ENCODE assay signal across 8 cellular contexts in genomic region chr11:125164091-125164421, GRCh38. TPM values are rescaled to one million over a fixed set of nuclear protein-coding genes. Genes with fewer than 3 reads are reported as not detected.
DNase-seq lines count a peak whose midpoint lies in the region; ATAC-seq and TF ChIP-seq lines count a peak whose summit lies in the region.

No MANE protein-coding gene starts in this region.

- H3K4me3 ChIP-seq in choroid plexus epithelial cell (ENCODE audit: low read depth, low read length): peak overlapping the region; percentile 50

- peaks cover 10% of the 10 kb centered on the region for H3K4me1 Mint-ChIP-seq in stimulated activated naive CD8-positive, alpha-beta T cell treated with anti-CD3 and anti-CD28 coated beads, Interleukin-15, Interleukin-2, amounts not matched to agents 100 ng/mL and 50 ng/mL, for 24 hours (ENCODE audit: low read depth)
- H3K4me1 Mint-ChIP-seq in natural killer cell treated with Interleukin-12 subunit alpha and Interleukin-12 subunit beta and Interleukin-15 and Interleukin-18, amount 100 ng/mL, for 72 hours (ENCODE audit: low read depth in 2 of 2): peaks cover 10 to 13% of the 10 kb centered on the region in 2 donors

- peaks cover 63% of the 10 kb centered on the region for H3K27me3 Mint-ChIP-seq in stimulated activated naive CD8-positive, alpha-beta T cell treated with anti-CD3 and anti-CD28 coated beads, Interleukin-15, Interleukin-2, amounts not matched to agents 100 ng/mL and 50 ng/mL, for 24 hours
- H3K27me3 Mint-ChIP-seq in natural killer cell treated with Interleukin-12 subunit alpha and Interleukin-12 subunit beta and Interleukin-15 and Interleukin-18, amount 100 ng/mL, for 72 hours: peaks cover 57 to 81% of the 10 kb centered on the region in 2 donors

- no peak for TF ChIP-seq CTCF in choroid plexus epithelial cell (conservative IDR thresholded peaks at IDR 0.05; ENCODE audit: low read depth, low read length)

- H3K27ac Mint-ChIP-seq in stimulated activated naive CD8-positive, alpha-beta T cell treated with anti-CD3 and anti-CD28 coated beads, Interleukin-15, Interleukin-2, amounts not matched to agents 100 ng/mL and 50 ng/mL, for 24 hours: no peak overlapping the region
- H3K27ac Mint-ChIP-seq in natural killer cell treated with Interleukin-12 subunit alpha and Interleukin-12 subunit beta and Interleukin-15 and Interleukin-18, amount 100 ng/mL, for 72 hours: no peak overlapping the region

- no peaks in the 10 kb centered on the region for H3K36me3 Mint-ChIP-seq in stimulated activated naive CD8-positive, alpha-beta T cell treated with anti-CD3 and anti-CD28 coated beads, Interleukin-15, Interleukin-2, amounts not matched to agents 100 ng/mL and 50 ng/mL, for 24 hours (ENCODE audit: low read depth)
- no peaks in the 10 kb centered on the region for H3K36me3 Mint-ChIP-seq in natural killer cell treated with Interleukin-12 subunit alpha and Interleukin-12 subunit beta and Interleukin-15 and Interleukin-18, amount 100 ng/mL, for 72 hours

- ATAC-seq in stimulated activated naive CD8-positive, alpha-beta T cell treated with anti-CD3 and anti-CD28 coated beads, Interleukin-15, Interleukin-2, amounts not matched to agents 100 U/mL and 50 U/mL, for 24 hours: no peak
- no peak for ATAC-seq in natural killer cell treated with Interleukin-12 subunit alpha and Interleukin-12 subunit beta and Interleukin-15 and Interleukin-18, amount 100 ng/mL, for 72 hours

- no peaks in the 10 kb centered on the region for H3K9me3 Mint-ChIP-seq in stimulated activated naive CD8-positive, alpha-beta T cell treated with anti-CD3 and anti-CD28 coated beads, Interleukin-15, Interleukin-2, amounts not matched to agents 100 ng/mL and 50 ng/mL, for 24 hours
- H3K9me3 Mint-ChIP-seq in natural killer cell treated with Interleukin-12 subunit alpha and Interleukin-12 subunit beta and Interleukin-15 and Interleukin-18, amount 100 ng/mL, for 72 hours: no peaks in the 10 kb centered on the region

- peak overlapping the region; percentile 45 for H3K4me3 Mint-ChIP-seq in stimulated activated naive CD8-positive, alpha-beta T cell treated with anti-CD3 and anti-CD28 coated beads, Interleukin-15, Interleukin-2, amounts not matched to agents 100 ng/mL and 50 ng/mL, for 24 hours
- peak overlapping the region; percentile 43 for H3K4me3 Mint-ChIP-seq in natural killer cell treated with Interleukin-12 subunit alpha and Interleukin-12 subunit beta and Interleukin-15 and Interleukin-18, amount 100 ng/mL, for 72 hours

- intact Hi-C loops in posterior vena cava (cut with DNase I): loop anchor here in 1 of 2 donors (2.0 to 10.0 kb wide), 3 partner anchors 123 to 241 kb away; no protein-coding TSS in a partner anchor

- no peak for DNase-seq in stimulated activated naive CD8-positive, alpha-beta T cell treated with anti-CD3 and anti-CD28 coated beads, Interleukin-15, Interleukin-2, amounts not matched to agents 100 U/mL and 50 U/mL, for 24 hours
- DNase-seq in choroid plexus epithelial cell (ENCODE audit: low read depth) (no peak), posterior vena cava (ENCODE audit: low spot score) (no peak), AG08396 (ENCODE audit: low spot score) (no peak), COLO829 (ENCODE audit: low spot score) (no peak), DMS 273 (lab: John Stamatoyannopoulos, UW; ENCODE audit: unreplicated experiment) (no peak)
- DNase-seq in natural killer cell treated with Interleukin-12 subunit alpha and Interleukin-12 subunit beta and Interleukin-15 and Interleukin-18, amount 100 ng/mL, for 72 hours (ENCODE audit: low spot score): no peak

RNA-seq across cellular contexts. Expression of gene PKNOX2, which starts 0.5 kb away (rescaled TPM):
- total RNA-seq in natural killer cell treated with Interleukin-12 subunit alpha and Interleukin-12 subunit beta and Interleukin-15 and Interleukin-18, amount 100 ng/mL, for 72 hours: not detected
- total RNA-seq in posterior vena cava: 1 to 10 TPM; 8.2 to 8.3 TPM

RNA-seq across cellular contexts. Expression of gene TMEM218, which starts 52.6 kb away (rescaled TPM):
- total RNA-seq in natural killer cell treated with Interleukin-12 subunit alpha and Interleukin-12 subunit beta and Interleukin-15 and Interleukin-18, amount 100 ng/mL, for 72 hours: 10 to 100 TPM; 14.2 to 19.7 TPM
- 10 to 100 TPM; 12.5 to 15.7 TPM for total RNA-seq in posterior vena cava

Comparison
In these comparisons a context has a peak if more than half of its experiments do, and no peak if none do; other contexts are left out.
1. RNA of gene PKNOX2, which starts 0.5 kb away (total RNA-seq): 8.2 to 8.3 TPM in posterior vena cava; not detected in natural killer cell treated with Interleukin-12 subunit alpha and Interleukin-12 subunit beta and Interleukin-15 and Interleukin-18, amount 100 ng/mL, for 72 hours; every median in the first group is over 4 times any median in the second.